Comparison of ENCODE assay signal across 25 cellular contexts in genomic region chr18:10544093-10544748, GRCh38. TPM values are rescaled to one million over a fixed set of nuclear protein-coding genes. Genes with fewer than 3 reads are reported as not detected.
DNase-seq lines count a peak whose midpoint lies in the region; ATAC-seq and TF ChIP-seq lines count a peak whose summit lies in the region.
"Had no signal": no experiment of that assay in that cellular context is flagged by ENCODE, and none has a peak within 500 bp of the region (broad histone marks: within the 10 kb centered on the region; RNA-seq: fewer than 3 reads in every experiment).

No MANE protein-coding gene starts in this region.

- no peak overlapping the region for H3K23ac ChIP-seq in trophoblast cell (ENCODE audit: low read length)

- H3K27ac ChIP-seq in suprapubic skin (no peak overlapping the region), trophoblast cell (ENCODE audit: low read depth, low read length) (no peak overlapping the region)
- H3K27ac ChIP-seq: BLaER1, body of pancreas, colonic mucosa, neutrophil, tibial artery, WERI-Rb-1 had no signal

- no peak overlapping the region for H3K4me2 ChIP-seq in trophoblast cell (ENCODE audit: low read length)
- H3K4me2 ChIP-seq: BLaER1, SK-N-SH had no signal

- H2AK5ac ChIP-seq in trophoblast cell (ENCODE audit: low read length), result no peak overlapping the region

- no peak for DNase-seq in AG09309 (ENCODE audit: low read depth)
- DNase-seq in SK-MEL-5 (ENCODE audit: low read depth, low spot score), result peak; percentile 24
- DNase-seq in Right ventricle myocardium superior, result peak; percentile 49
- DNase-seq in neural crest cell (ENCODE audit: low read depth, low spot score), result no peak
- DNase-seq in DMS53 treated with DMSO at 0.1 percent for 48 hours (lab: John Stamatoyannopoulos, UW; ENCODE audit: unreplicated experiment), result no peak
- no peak for DNase-seq in D341Med (ENCODE audit: low spot score)
- no peak for DNase-seq in suprapubic skin (ENCODE audit: low spot score in 2 of 2)
- DNase-seq in trophoblast cell, result no peak
- DNase-seq: activated CD4-positive, alpha-beta T cell treated with anti-CD3 and anti-CD28 coated beads, Interleukin-2, amount 50 U/mL, for 48 hours; activated CD8-positive, alpha-beta memory T cell treated with anti-CD3 and anti-CD28 coated beads, Interleukin-2, amount 50 U/mL, for 48 hours; activated effector memory CD4-positive, alpha-beta T cell treated with Interleukin-2 at 50 U/mL for 16 hours; activated naive CD8-positive, alpha-beta T cell treated with anti-CD3 and anti-CD28 coated beads, Interleukin-2, amount 10 ng/mL, durations not matched to agents 7 days and 5 days; body of pancreas; colonic mucosa; EL; NCI-H1436 treated with DMSO at 0.1 percent for 48 hours; NCI-H2171; NCI-H524; SK-N-SH; stimulated activated CD4-positive, alpha-beta T cell treated with anti-CD3 and anti-CD28 coated beads, Interleukin-2, amount 100 ng/mL, for 48 hours; stimulated activated naive B cell treated with anti-CD40 and anti-IgM and Interleukin-4, amounts not matched to agents 10 μg/mL and 1 μg/mL and 100 μg/mL, for 72 hours; tibial artery; WERI-Rb-1 had no signal

- H3K9me3 Mint-ChIP-seq in neural crest cell, result no peaks in the 10 kb centered on the region
- H3K9me3 Mint-ChIP-seq: activated naive CD8-positive, alpha-beta T cell treated with anti-CD3 and anti-CD28 coated beads, Interleukin-2, amount 10 ng/mL, durations not matched to agents 7 days and 5 days; stimulated activated naive B cell treated with anti-CD40 and anti-IgM and Interleukin-4, amounts not matched to agents 10 μg/mL and 1 μg/mL and 100 μg/mL, for 72 hours had no signal

- no peak overlapping the region for H4K12ac ChIP-seq in trophoblast cell (ENCODE audit: low read depth, low read length)

- no peaks in the 10 kb centered on the region for H3K27me3 ChIP-seq in suprapubic skin
- no peaks in the 10 kb centered on the region for H3K27me3 ChIP-seq in trophoblast cell (ENCODE audit: insufficient read depth, low read length)
- H3K27me3 ChIP-seq: BLaER1, body of pancreas, colonic mucosa, neutrophil, tibial artery had no signal

- TF ChIP-seq EP300 in suprapubic skin (IDR thresholded peaks at IDR 0.05), result no peak

- H3K4me1 ChIP-seq in suprapubic skin, result no peaks in the 10 kb centered on the region
- H3K4me1 ChIP-seq in trophoblast cell (ENCODE audit: control insufficient read depth in 1 of 2, insufficient read depth in 2 of 2, low read length in 2 of 2), result no peaks in the 10 kb centered on the region
- H3K4me1 ChIP-seq: colonic mucosa had no signal

- peak; percentile 65 for ATAC-seq in Right ventricle myocardium superior (ENCODE audit: poor library complexity)
- ATAC-seq: body of pancreas; stimulated activated naive B cell treated with anti-CD40 and anti-IgM and Interleukin-4, amounts not matched to agents 10 μg/mL and 1 μg/mL and 100 μg/mL, for 72 hours had no signal

- no peaks in the 10 kb centered on the region for H3K79me1 ChIP-seq in trophoblast cell (ENCODE audit: low read length)

- H3K36me3 Mint-ChIP-seq in neural crest cell (ENCODE audit: low read depth), result peaks cover 23% of the 10 kb centered on the region

- H3K18ac ChIP-seq in trophoblast cell (ENCODE audit: low read length), result no peak overlapping the region

- no peak overlapping the region for H3K4ac ChIP-seq in trophoblast cell (ENCODE audit: low read depth, low read length)

- H3K9me3 ChIP-seq in suprapubic skin, result no peaks in the 10 kb centered on the region
- no peaks in the 10 kb centered on the region for H3K9me3 ChIP-seq in trophoblast cell (ENCODE audit: insufficient read depth, low read depth, low read length)
- H3K9me3 ChIP-seq: BLaER1, body of pancreas, colonic mucosa, neutrophil, SK-N-SH, tibial artery had no signal

- H2BK12ac ChIP-seq in trophoblast cell (ENCODE audit: low read length), result no peak overlapping the region

- no peak overlapping the region for H3K27ac Mint-ChIP-seq in neural crest cell (ENCODE audit: unreplicated experiment)
- H3K27ac Mint-ChIP-seq: activated naive CD8-positive, alpha-beta T cell treated with anti-CD3 and anti-CD28 coated beads, Interleukin-2, amount 10 ng/mL, durations not matched to agents 7 days and 5 days; stimulated activated naive B cell treated with anti-CD40 and anti-IgM and Interleukin-4, amounts not matched to agents 10 μg/mL and 1 μg/mL and 100 μg/mL, for 72 hours had no signal

- TF ChIP-seq POLR2A in suprapubic skin (IDR thresholded peaks at IDR 0.05), result no peak

- H2BK5ac ChIP-seq in trophoblast cell (ENCODE audit: low read depth, low read length, poor library complexity), result no peak overlapping the region

- no peaks in the 10 kb centered on the region for H3K27me3 Mint-ChIP-seq in neural crest cell (ENCODE audit: low read depth)
- H3K27me3 Mint-ChIP-seq: activated naive CD8-positive, alpha-beta T cell treated with anti-CD3 and anti-CD28 coated beads, Interleukin-2, amount 10 ng/mL, durations not matched to agents 7 days and 5 days; stimulated activated naive B cell treated with anti-CD40 and anti-IgM and Interleukin-4, amounts not matched to agents 10 μg/mL and 1 μg/mL and 100 μg/mL, for 72 hours had no signal

- no peak overlapping the region for H3K9ac ChIP-seq in trophoblast cell (ENCODE audit: low read length)
- H3K9ac ChIP-seq: BLaER1, SK-N-SH had no signal

- no peak overlapping the region for H4K91ac ChIP-seq in trophoblast cell (ENCODE audit: low read depth, low read length)

- WGBS in suprapubic skin, result 85% methylated on average over 9 of the region's 9 CpGs
- WGBS in trophoblast cell (ENCODE audit: extremely low coverage, insufficient coverage, insufficient read length), result no CpG with 5 or more reads among the region's 9 CpGs

- H3K4me3 ChIP-seq in AG09309 (ENCODE audit: control insufficient read depth, low read depth, low read length) (no peak overlapping the region), suprapubic skin (no peak overlapping the region), trophoblast cell (ENCODE audit: low read depth, low read length) (no peak overlapping the region)
- H3K4me3 ChIP-seq: BLaER1, body of pancreas, colonic mucosa, tibial artery had no signal

- no peak overlapping the region for H2BK120ac ChIP-seq in trophoblast cell (ENCODE audit: insufficient read depth, low read length, poor library complexity)

- H3K36me3 ChIP-seq in suprapubic skin (peaks cover 87% of the 10 kb centered on the region), trophoblast cell (ENCODE audit: control insufficient read depth in 1 of 2, insufficient read depth in 2 of 2, low read length in 2 of 2) (peaks cover 10 to 37% of the 10 kb centered on the region in 2 experiments)

- in situ Hi-C loops in SK-MEL-5 (cut with HindIII; ENCODE audit: low pct_unique_long_range_greater_than_20kb, low sequenced_read_pairs), result no loop called here

- no peak overlapping the region for H2AFZ ChIP-seq in trophoblast cell (ENCODE audit: insufficient read depth, low read length, poor library complexity)

- no peaks in the 10 kb centered on the region for H3K4me1 Mint-ChIP-seq in neural crest cell
- H3K4me1 Mint-ChIP-seq: stimulated activated naive B cell treated with anti-CD40 and anti-IgM and Interleukin-4, amounts not matched to agents 10 μg/mL and 1 μg/mL and 100 μg/mL, for 72 hours had no signal

- TF ChIP-seq CTCF in AG09309 (IDR thresholded peaks at IDR 0.05; ENCODE audit: control insufficient read depth, insufficient read depth, low read depth, low read length, missing control alignments) (peak; percentile 18), neural crest cell (conservative IDR thresholded peaks at IDR 0.05) (peak; percentile 27), suprapubic skin (IDR thresholded peaks at IDR 0.05) (no peak)

- intact Hi-C loops in Right ventricle myocardium superior (cut with DNase I), result no loop called here

- H3K79me2 ChIP-seq in trophoblast cell (ENCODE audit: control insufficient read depth, insufficient read depth, low read length, poor library complexity), result no peaks in the 10 kb centered on the region

- no peak overlapping the region for H3K4me3 Mint-ChIP-seq in neural crest cell
- H3K4me3 Mint-ChIP-seq: activated naive CD8-positive, alpha-beta T cell treated with anti-CD3 and anti-CD28 coated beads, Interleukin-2, amount 10 ng/mL, durations not matched to agents 7 days and 5 days; stimulated activated naive B cell treated with anti-CD40 and anti-IgM and Interleukin-4, amounts not matched to agents 10 μg/mL and 1 μg/mL and 100 μg/mL, for 72 hours had no signal

- no peak overlapping the region for H4K8ac ChIP-seq in trophoblast cell (ENCODE audit: low read depth, low read length)

- H3K14ac ChIP-seq in trophoblast cell (ENCODE audit: low read length), result no peak overlapping the region

RNA-seq across cellular contexts. Expression of gene NAPG, which starts 18.4 kb away (rescaled TPM):
- total RNA-seq in SK-MEL-5 (2014; rRNA removed; shearing (Covaris generic)), result 31.1 and 32.2 TPM in 2 replicates
- polyA plus RNA-seq in SK-MEL-5 (2015; cell fraction: cytosol; rRNA removed), result 17.4 and 19.3 TPM in 2 replicates
- polyA plus RNA-seq in SK-MEL-5 (2015; cell fraction: nucleus; rRNA removed), result 85.3 and 92.3 TPM in 2 replicates
- total RNA-seq in Right ventricle myocardium superior, result 25.8 TPM
- 21.1 and 23.6 TPM in 2 replicates for total RNA-seq in neural crest cell
- 10 to 100 TPM; 28.8 to 40.1 (median 37.5) TPM for total RNA-seq in suprapubic skin
- polyA plus RNA-seq in trophoblast cell (2013), result 15.8 and 16.5 TPM in 2 replicates

Comparison
In these comparisons a context has a peak if more than half of its experiments do, and no peak if none do; other contexts are left out.
1. DNase-seq: peak in SK-MEL-5 (single experiment) and Right ventricle myocardium superior (single experiment); none in AG09309 (single experiment), neural crest cell (single experiment), DMS53 treated with DMSO at 0.1 percent for 48 hours (single experiment), D341Med (single experiment), suprapubic skin (0 of 2) and trophoblast cell (0 of 2).
2. CTCF ChIP-seq: peak in AG09309 (single experiment) and neural crest cell (single experiment); none in suprapubic skin (0 of 2).